Comparison of ENCODE assay signal across 1 cellular context in the genomic region with DNA sequence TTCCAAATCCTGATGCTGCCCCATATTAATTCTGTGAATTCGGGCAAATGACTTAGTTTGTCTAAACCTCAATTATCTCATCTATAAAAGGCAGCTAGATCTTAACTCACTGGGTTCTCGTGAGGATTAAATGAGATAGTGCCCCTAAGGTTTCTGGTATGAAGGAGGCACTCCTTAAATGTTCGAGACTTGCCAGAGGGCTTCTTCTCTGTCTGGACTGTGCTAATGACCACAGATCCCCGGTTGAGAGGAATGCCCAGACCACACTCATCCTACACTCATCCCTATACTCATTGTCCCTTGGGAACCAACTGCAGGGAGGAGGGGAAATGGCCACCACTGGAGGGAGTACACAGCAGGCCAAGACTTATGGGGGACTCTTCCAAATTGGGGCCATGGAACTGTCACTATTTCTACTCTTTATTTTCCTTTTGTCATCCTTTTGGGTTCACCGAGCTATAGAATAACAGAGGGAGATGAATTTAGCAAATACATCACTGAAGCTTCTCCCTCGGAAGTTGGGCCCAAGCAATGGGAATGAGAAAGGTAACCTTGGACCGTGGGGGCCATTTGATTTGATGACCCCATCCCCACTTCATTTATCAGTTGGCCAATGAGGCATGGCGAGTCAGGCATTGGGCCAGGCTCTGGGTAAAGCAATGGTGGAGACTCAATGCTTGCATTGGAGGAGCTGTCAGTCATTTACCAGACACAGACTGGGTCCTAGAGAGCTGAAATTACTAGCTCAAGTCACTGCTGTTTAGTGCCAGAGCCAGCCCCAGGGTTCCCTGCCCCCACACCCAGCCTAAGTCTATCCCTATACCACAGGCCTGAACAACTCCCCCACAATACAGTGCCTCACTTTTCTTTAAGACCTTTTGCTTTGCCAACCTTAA.
A peak's percentile ranks its signal among the peaks of the same experiment; 100 is the strongest.
TF ChIP-seq lines count a peak whose summit lies in the region.

No MANE protein-coding gene starts in this region.

TF ChIP-seq in H1, 55 proteins besides CTCF, POLR2A, EP300 and RAD21:
- TF ChIP-seq HDAC2 (IDR thresholded peaks at IDR 0.05; ENCODE audit: borderline replicate concordance in 1 of 2, low read depth in 2 of 2, low read length in 2 of 2), result no peak
- TF ChIP-seq POLR2AphosphoS5 (IDR thresholded peaks at IDR 0.05; ENCODE audit: low read depth, low read length), result peak; percentile 49
- no peak for TF ChIP-seq MAFK (IDR thresholded peaks at IDR 0.05; ENCODE audit: low read depth, low read length)
- TF ChIP-seq TAF7 (optimal IDR thresholded peaks at IDR 0.05; ENCODE audit: borderline replicate concordance, low read depth, low read length), result no peak
- no peak for TF ChIP-seq SIX5 (IDR thresholded peaks at IDR 0.05; ENCODE audit: low read depth, low read length)
- no peak for TF ChIP-seq RXRA (IDR thresholded peaks at IDR 0.05; ENCODE audit: insufficient read depth, low read depth, low read length)
- no peak for TF ChIP-seq SP4 (IDR thresholded peaks at IDR 0.05; ENCODE audit: low read length)
